In the genomic region with DNA sequence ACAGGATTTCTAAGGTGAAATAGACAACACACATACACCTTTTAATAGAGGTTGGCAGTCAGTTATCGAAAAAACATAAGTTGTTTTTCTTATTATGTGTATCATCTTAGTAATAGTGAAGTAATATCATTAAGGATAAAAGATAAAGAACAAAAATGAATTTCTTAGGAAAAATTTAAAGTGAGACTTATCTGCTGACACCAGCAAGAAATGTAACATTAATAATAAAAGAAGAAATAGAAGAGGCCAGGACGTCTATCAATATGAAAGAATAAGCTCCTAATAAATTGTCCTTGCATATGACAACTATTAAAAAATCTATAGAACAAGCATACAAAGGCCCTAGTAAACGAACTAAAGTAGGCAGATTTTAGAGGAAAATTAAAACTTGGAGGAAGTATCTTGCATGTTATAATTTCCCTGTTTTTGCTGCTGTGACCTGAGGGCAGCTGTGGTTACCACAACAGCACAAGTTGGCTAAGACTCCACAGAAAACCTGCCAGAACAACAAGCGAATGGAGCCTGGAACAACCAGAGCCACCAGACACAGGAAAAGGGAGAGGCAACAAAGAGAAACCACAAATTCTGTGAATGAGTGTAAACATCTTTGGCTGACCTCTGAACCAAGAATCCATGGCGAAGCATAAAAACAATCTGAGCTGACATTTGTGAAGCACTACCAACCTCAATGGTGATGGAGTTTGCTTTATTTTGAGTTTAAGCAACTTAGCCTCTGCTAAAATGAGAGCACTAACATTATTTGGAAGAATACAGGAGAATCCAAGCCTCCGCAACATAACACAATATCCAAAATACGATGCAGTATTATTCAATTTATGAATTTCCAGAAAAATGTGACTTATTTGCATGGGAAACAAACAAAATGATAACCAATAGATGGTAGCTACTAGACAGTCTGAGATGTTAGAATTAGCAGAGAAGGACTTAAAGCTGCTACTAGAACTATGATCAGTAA, we compare ENCODE assay signal across 13 cellular contexts.
DNase-seq lines count a peak whose midpoint lies in the region; ATAC-seq and TF ChIP-seq lines count a peak whose summit lies in the region.
"Had no signal": no experiment of that assay in that cellular context is flagged by ENCODE, and none has a peak within 500 bp of the region (broad histone marks: within the 10 kb centered on the region; RNA-seq: fewer than 3 reads in every experiment).

No MANE protein-coding gene starts in this region.

- no peak overlapping the region for H3K4me3 ChIP-seq in AG10803 (ENCODE audit: low read length)
- no peak overlapping the region for H3K4me3 ChIP-seq in lung
- H3K4me3 ChIP-seq: stomach had no signal

- no peaks in the 10 kb centered on the region for H3K4me1 ChIP-seq in lung (ENCODE audit: control insufficient read depth in 2 of 2, insufficient read depth in 2 of 2, low read length in 2 of 2)
- H3K4me1 ChIP-seq: Caco-2, stomach had no signal

- no peak overlapping the region for H3K4me3 Mint-ChIP-seq in T-cell

- H3K27me3 ChIP-seq in lung (ENCODE audit: control insufficient read depth, insufficient read depth) = no peaks in the 10 kb centered on the region
- H3K27me3 ChIP-seq: stomach had no signal

- ATAC-seq in lung (ENCODE audit: insufficient read depth, low FRiP score) (peak; percentile 73), T-cell (replicated peaks in 1 of 4) (no peak)

- H3K27ac Mint-ChIP-seq in T-cell = no peak overlapping the region

- DNase-seq in AG10803 (ENCODE audit: low read depth) (peak; percentile 84), NCI-H2029 treated with DMSO at 0.1 percent for 48 hours (lab: John Stamatoyannopoulos, UW) (peak; percentile 48), dermis blood vessel endothelial cell (peak; percentile 59), lung (ENCODE audit: low spot score) (peak; percentile 40), COLO829 (ENCODE audit: low spot score) (no peak), T-cell (no peak)
- DNase-seq in activated naive CD4-positive, alpha-beta T cell treated with Interleukin-2 at 50 U/mL for 16 hours = no peak
- no peak for DNase-seq in activated naive CD4-positive, alpha-beta T cell treated with anti-CD3 and anti-CD28 coated beads, Interleukin-2, amount 50 U/mL, for 16 hours
- DNase-seq: Caco-2, cortex of kidney, posterior cingulate gyrus, stomach, WERI-Rb-1 had no signal

- POLR2A ChIA-PET in T-cell (lab: Charles Lee) = interaction anchor here in 1 of 2 donors (0.6 kb wide), 1 partner anchor 138 kb away, joined by 3 read pairs; no protein-coding TSS in a partner anchor

- H3K36me3 ChIP-seq in lung (ENCODE audit: control insufficient read depth in 2 of 2, insufficient read depth in 2 of 2, low read length in 2 of 2) = no peaks in the 10 kb centered on the region
- H3K36me3 ChIP-seq: stomach had no signal

- H3K27me3 Mint-ChIP-seq in T-cell = no peaks in the 10 kb centered on the region

- H3K27ac ChIP-seq in lung (ENCODE audit: low read depth in 1 of 2, low read length in 1 of 2) = no peak overlapping the region
- H3K27ac ChIP-seq: WERI-Rb-1 had no signal

- H3K9me3 ChIP-seq in lung (ENCODE audit: control insufficient read depth in 2 of 2, insufficient read depth in 1 of 2, low read length in 1 of 2) = no peaks in the 10 kb centered on the region
- H3K9me3 ChIP-seq: Caco-2, stomach had no signal

- H3K36me3 Mint-ChIP-seq in T-cell = no peaks in the 10 kb centered on the region

- CTCF ChIA-PET in T-cell (lab: Charles Lee) = no interaction called here

- 62 to 65% methylated on average over 7 of the region's 7 CpGs for WGBS in lung, 2 donors

- no peaks in the 10 kb centered on the region for H3K4me1 Mint-ChIP-seq in T-cell

- TF ChIP-seq CTCF in AG10803 (conservative IDR thresholded peaks at IDR 0.05; ENCODE audit: low read length) = no peak
- TF ChIP-seq CTCF in lung (IDR thresholded peaks at IDR 0.05; ENCODE audit: control extremely low read depth, extremely low read depth) = no peak

- peaks cover 0 to 4% (median 0%) of the 10 kb centered on the region in 3 donors for H3K9me3 Mint-ChIP-seq in T-cell

Comparison
In these comparisons a context has a peak if more than half of its experiments do, and no peak if none do; other contexts are left out.
1. DNase-seq: peak in AG10803 (single experiment), NCI-H2029 treated with DMSO at 0.1 percent for 48 hours (single experiment), dermis blood vessel endothelial cell (single experiment) and lung (single experiment); none in activated naive CD4-positive, alpha-beta T cell treated with Interleukin-2 at 50 U/mL for 16 hours (single experiment), COLO829 (single experiment), T-cell (0 of 34) and activated naive CD4-positive, alpha-beta T cell treated with anti-CD3 and anti-CD28 coated beads, Interleukin-2, amount 50 U/mL, for 16 hours (single experiment).